Comparison of ENCODE assay signal across 18 cellular contexts in the genomic region with DNA sequence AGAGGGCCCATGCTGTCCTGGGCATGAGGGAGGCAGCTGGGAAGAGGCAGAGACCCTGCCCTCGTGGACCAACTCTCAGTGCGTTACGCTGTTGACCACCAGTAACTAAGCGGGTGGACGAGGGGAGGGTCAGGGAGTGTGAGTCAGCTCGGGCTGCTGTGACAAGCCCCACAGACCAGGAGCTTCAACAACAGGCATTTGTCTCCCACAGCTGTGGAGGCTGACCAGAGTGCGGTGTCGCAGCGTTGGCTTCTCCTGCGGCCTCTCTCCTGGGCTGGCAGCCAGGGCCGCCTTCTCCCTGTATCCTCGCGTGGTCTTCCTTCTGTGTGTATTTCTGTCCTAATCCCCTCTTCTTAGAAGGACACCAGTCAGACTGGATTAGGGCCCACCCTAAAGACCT. TPM values are rescaled to one million over a fixed set of nuclear protein-coding genes. Genes with fewer than 3 reads are reported as not detected.
DNase-seq lines count a peak whose midpoint lies in the region; ATAC-seq, FAIRE-seq and TF ChIP-seq lines count a peak whose summit lies in the region.
"Had no signal": no experiment of that assay in that cellular context is flagged by ENCODE, and none has a peak within 500 bp of the region (broad histone marks: within the 10 kb centered on the region; RNA-seq: fewer than 3 reads in every experiment).

No MANE protein-coding gene starts in this region.

- DNase-seq in activated CD4-positive, alpha-beta T cell treated with anti-CD3 and anti-CD28 coated beads, Interleukin-2, amount 10 ng/mL, durations not matched to agents 24 days and 14 days: no peak
- DNase-seq in activated CD4-positive, alpha-beta T cell treated with anti-CD3 and anti-CD28 coated beads, Interleukin-2, amount 50 U/mL, for 1 hour: no peak
- DNase-seq in endothelial cell of umbilical vein (ENCODE audit: low read depth, low spot score) (peak; percentile 15), mucosa of descending colon (peak in 2 of 3 donors; percentile 42 to 52), RCC 7860 (ENCODE audit: low spot score) (no peak), NCI-H1105 (lab: John Stamatoyannopoulos, UW) (no peak)
- DNase-seq: ACHN, activated gamma-delta T cell, DMS153, glutamatergic neuron, mammary epithelial cell, NCI-H1092 treated with DMSO at 0.1 percent for 48 hours, NCI-H510A treated with DMSO at 0.1 percent for 48 hours, SIG-M5 had no signal

- H3K4me3 Mint-ChIP-seq in activated CD4-positive, alpha-beta T cell treated with anti-CD3 and anti-CD28 coated beads, Interleukin-2, amount 10 ng/mL, durations not matched to agents 24 days and 14 days: no peak overlapping the region
- H3K4me3 Mint-ChIP-seq: dendritic cell treated with granulocyte-macrophage colony-stimulating factor and Interleukin-4, amounts not matched to agents 40 ng/mL and 50 ng/mL, for 4 days had no signal

- H3K27ac Mint-ChIP-seq in activated CD4-positive, alpha-beta T cell treated with anti-CD3 and anti-CD28 coated beads, Interleukin-2, amount 10 ng/mL, durations not matched to agents 24 days and 14 days: peak overlapping the region; percentile 95
- H3K27ac Mint-ChIP-seq: dendritic cell treated with granulocyte-macrophage colony-stimulating factor and Interleukin-4, amounts not matched to agents 40 ng/mL and 50 ng/mL, for 4 days had no signal

- dilution Hi-C loops in endothelial cell of umbilical vein (cut with MboI; ENCODE audit: extremely low pct_ligation_motif_present, low sequenced_read_pairs): no loop called here

- H3K4me3 ChIP-seq in endothelial cell of umbilical vein (replicated peaks in 1 of 3; ENCODE audit: insufficient read depth in 1 of 3, low read depth in 1 of 3, low read length in 3 of 3) (no peak overlapping the region), mucosa of descending colon (no peak overlapping the region), thymus (ENCODE audit: low read length) (no peak overlapping the region)
- H3K4me3 ChIP-seq: GM23248 had no signal

- no peak overlapping the region for H2AFZ ChIP-seq in endothelial cell of umbilical vein (ENCODE audit: low read depth, low read length)
- H2AFZ ChIP-seq: GM23248 had no signal

- no TSS peak for BruUV-seq in endothelial cell of umbilical vein (replicated peaks; lab: Mats Ljungman, UMichigan)

- no peaks in the 10 kb centered on the region for H3K9me3 Mint-ChIP-seq in activated CD4-positive, alpha-beta T cell treated with anti-CD3 and anti-CD28 coated beads, Interleukin-2, amount 10 ng/mL, durations not matched to agents 24 days and 14 days
- H3K9me3 Mint-ChIP-seq: dendritic cell treated with granulocyte-macrophage colony-stimulating factor and Interleukin-4, amounts not matched to agents 40 ng/mL and 50 ng/mL, for 4 days had no signal

- no peak overlapping the region for H3K4me2 ChIP-seq in endothelial cell of umbilical vein (ENCODE audit: insufficient read depth, low read length)

- no peak overlapping the region for H3K9ac ChIP-seq in endothelial cell of umbilical vein (replicated peaks; ENCODE audit: extremely low read depth, insufficient read depth, low read length)
- H3K9ac ChIP-seq: GM23248 had no signal

- no peak for TF ChIP-seq POLR2A in endothelial cell of umbilical vein (IDR thresholded peaks at IDR 0.05; ENCODE audit: low read depth, low read length)

- H3K27me3 ChIP-seq in endothelial cell of umbilical vein (ENCODE audit: control insufficient read depth in 2 of 2, insufficient read depth in 2 of 2, low read length in 2 of 2) (no peaks in the 10 kb centered on the region), thymus (ENCODE audit: control insufficient read depth, insufficient read depth) (no peaks in the 10 kb centered on the region)

- ATAC-seq in mucosa of descending colon (no peak), GM18870 (IDR thresholded peaks at IDR 0.05; ENCODE audit: unreplicated experiment) (no peak)

- H3K27me3 Mint-ChIP-seq in activated CD4-positive, alpha-beta T cell treated with anti-CD3 and anti-CD28 coated beads, Interleukin-2, amount 10 ng/mL, durations not matched to agents 24 days and 14 days: no peaks in the 10 kb centered on the region

- intact Hi-C loops in activated CD4-positive, alpha-beta T cell treated with anti-CD3 and anti-CD28 coated beads, Interleukin-2, amount 10 ng/mL, durations not matched to agents 24 days and 14 days (cut with micrococcal nuclease): no loop called here
- intact Hi-C loops in endothelial cell of umbilical vein (cut with micrococcal nuclease): loop anchor here (2.0 kb wide), 1 partner anchor 13 kb away; the partner anchor contains the start of gene EFCC1
- intact Hi-C loops in mucosa of descending colon (cut with DNase I, micrococcal nuclease): no loop called here

- 98% methylated on average over 13 of the region's 13 CpGs for WGBS in thymus

- H4K20me1 ChIP-seq in endothelial cell of umbilical vein (replicated peaks; ENCODE audit: control insufficient read depth, extremely low read depth, insufficient read depth, low read length): no peaks in the 10 kb centered on the region

- H3K79me2 ChIP-seq in endothelial cell of umbilical vein (ENCODE audit: control insufficient read depth, insufficient read depth, low read length): no peaks in the 10 kb centered on the region

- FAIRE-seq in endothelial cell of umbilical vein (lab: Jason Lieb, UNC): no peak
- no peak for FAIRE-seq in RCC 7860 (lab: Jason Lieb, UNC)

- H3K4me1 ChIP-seq in endothelial cell of umbilical vein (ENCODE audit: control insufficient read depth, extremely low read depth, insufficient read depth, low read length): peaks cover 33% of the 10 kb centered on the region
- H3K4me1 ChIP-seq in mucosa of descending colon (ENCODE audit: low read depth): peaks cover 22% of the 10 kb centered on the region
- H3K4me1 ChIP-seq in thymus (ENCODE audit: control insufficient read depth, insufficient read depth, low read length): peaks cover 20% of the 10 kb centered on the region

- CTCF ChIA-PET in endothelial cell of umbilical vein (lab: Charles Lee): interaction anchor here (1.3 to 4.7 kb wide), 5 partner anchors 9 to 44 kb away, joined by 4 to 49 read pairs (median 12); partner anchors contain the start of gene CFAP92

- no peaks in the 10 kb centered on the region for H3K9me3 ChIP-seq in endothelial cell of umbilical vein (replicated peaks; ENCODE audit: control insufficient read depth, insufficient read depth, low read length)
- no peaks in the 10 kb centered on the region for H3K9me3 ChIP-seq in mucosa of descending colon
- H3K9me3 ChIP-seq in thymus (ENCODE audit: control insufficient read depth): no peaks in the 10 kb centered on the region

- no peak for TF ChIP-seq CTCF in endothelial cell of umbilical vein (IDR thresholded peaks at IDR 0.05; ENCODE audit: extremely low read depth in 1 of 2, insufficient read depth in 1 of 2, low read depth in 1 of 2, low read length in 2 of 2)
- no peak for TF ChIP-seq CTCF in mucosa of descending colon (IDR thresholded peaks at IDR 0.05)

- no peaks in the 10 kb centered on the region for H3K9me1 ChIP-seq in endothelial cell of umbilical vein (replicated peaks; ENCODE audit: control insufficient read depth, extremely low read depth, insufficient read depth, low read length)

- POLR2A ChIA-PET in endothelial cell of umbilical vein (lab: Charles Lee): no interaction called here

- H3K36me3 Mint-ChIP-seq in activated CD4-positive, alpha-beta T cell treated with anti-CD3 and anti-CD28 coated beads, Interleukin-2, amount 10 ng/mL, durations not matched to agents 24 days and 14 days (ENCODE audit: low read depth): no peaks in the 10 kb centered on the region

- no peak overlapping the region for H3K27ac ChIP-seq in endothelial cell of umbilical vein (ENCODE audit: insufficient read depth, low read depth, low read length)
- H3K27ac ChIP-seq in thymus (ENCODE audit: low read depth): peak overlapping the region; percentile 46
- H3K27ac ChIP-seq: GM23248 had no signal

- H3K36me3 ChIP-seq in endothelial cell of umbilical vein (ENCODE audit: control insufficient read depth in 2 of 2, extremely low read depth in 1 of 2, insufficient read depth in 2 of 2, low read length in 2 of 2) (no peaks in the 10 kb centered on the region), mucosa of descending colon (ENCODE audit: low read depth) (no peaks in the 10 kb centered on the region), thymus (ENCODE audit: control insufficient read depth, insufficient read depth) (no peaks in the 10 kb centered on the region)

- peaks cover 26% of the 10 kb centered on the region for H3K4me1 Mint-ChIP-seq in activated CD4-positive, alpha-beta T cell treated with anti-CD3 and anti-CD28 coated beads, Interleukin-2, amount 10 ng/mL, durations not matched to agents 24 days and 14 days

RNA-seq across cellular contexts. Expression of gene EFCC1, which starts 13.0 kb away (rescaled TPM):
- total RNA-seq in activated CD4-positive, alpha-beta T cell treated with anti-CD3 and anti-CD28 coated beads, Interleukin-2, amount 10 ng/mL, durations not matched to agents 24 days and 14 days: 0.36 and 0.37 TPM in 2 replicates
- 0.58 and 0.73 TPM in 2 replicates for total RNA-seq in endothelial cell of umbilical vein
- 1.3 and 1.6 TPM in 2 replicates for polyA plus RNA-seq in endothelial cell of umbilical vein
- polyA plus RNA-seq in endothelial cell of umbilical vein (2011; cell fraction: cytosol; rRNA removed): 0.44 and 0.51 TPM in 2 replicates
- 1.7 and 3.1 TPM in 2 replicates for polyA plus RNA-seq in endothelial cell of umbilical vein (2011; cell fraction: nucleus; rRNA removed)
- 0.05 and 0.31 TPM in 2 replicates for polyA plus RNA-seq in endothelial cell of umbilical vein (2012)
- polyA minus RNA-seq in endothelial cell of umbilical vein: 0.19 and 1.6 TPM in 2 replicates
- not detected for polyA minus RNA-seq in endothelial cell of umbilical vein (2011; cell fraction: cytosol; rRNA and poly(A)+ RNA removed)
- 0.48 and 0.87 TPM in 2 replicates for polyA minus RNA-seq in endothelial cell of umbilical vein (2011; cell fraction: nucleus; rRNA and poly(A)+ RNA removed)
- total RNA-seq in mucosa of descending colon: 10 to 100 TPM in 1 of 3 donors, 1 to 10 TPM in 2; 1.8 to 12.0 (median 3.6) TPM
- 1.5 TPM for polyA plus RNA-seq in thymus
- total RNA-seq: GM23248 had no signal
- polyA plus RNA-seq: GM23248, mammary epithelial cell had no signal

RNA-seq across cellular contexts. Expression of gene CFAP92, which starts 20.3 kb away (rescaled TPM):
- total RNA-seq in activated CD4-positive, alpha-beta T cell treated with anti-CD3 and anti-CD28 coated beads, Interleukin-2, amount 10 ng/mL, durations not matched to agents 24 days and 14 days: 0.17 TPM in 1 of 2 replicates, not detected in the other
- total RNA-seq in endothelial cell of umbilical vein (0.21 and 0.62 TPM in 2 replicates), mucosa of descending colon (1 to 10 TPM; 1.1 to 1.5 (median 1.3) TPM)
- polyA plus RNA-seq in endothelial cell of umbilical vein (0.04 and 0.10 TPM in 2 replicates), thymus (2.0 TPM)
- 0.09 and 0.10 TPM in 2 replicates for polyA plus RNA-seq in endothelial cell of umbilical vein (2011; cell fraction: cytosol; rRNA removed)
- 0.21 and 0.25 TPM in 2 replicates for polyA plus RNA-seq in endothelial cell of umbilical vein (2011; cell fraction: nucleus; rRNA removed)
- 0.16 TPM in 1 of 2 replicates, not detected in the other for polyA plus RNA-seq in endothelial cell of umbilical vein (2012)
- 0.05 and 0.40 TPM in 2 replicates for polyA minus RNA-seq in endothelial cell of umbilical vein
- polyA minus RNA-seq in endothelial cell of umbilical vein (2011; cell fraction: cytosol; rRNA and poly(A)+ RNA removed): not detected
- polyA minus RNA-seq in endothelial cell of umbilical vein (2011; cell fraction: nucleus; rRNA and poly(A)+ RNA removed): 0.05 and 0.19 TPM in 2 replicates
- total RNA-seq: GM23248 had no signal
- polyA plus RNA-seq: GM23248 had no signal

RNA-seq across cellular contexts. Expression of gene GP9, which starts 46.4 kb away (rescaled TPM):
- not detected in 2 replicates for total RNA-seq in activated CD4-positive, alpha-beta T cell treated with anti-CD3 and anti-CD28 coated beads, Interleukin-2, amount 10 ng/mL, durations not matched to agents 24 days and 14 days
- total RNA-seq in endothelial cell of umbilical vein: not detected in 2 replicates
- polyA plus RNA-seq in endothelial cell of umbilical vein: not detected in 2 replicates
- not detected in 2 replicates for polyA plus RNA-seq in endothelial cell of umbilical vein (2011; cell fraction: cytosol; rRNA removed)
- polyA plus RNA-seq in endothelial cell of umbilical vein (2011; cell fraction: nucleus; rRNA removed): not detected in 2 replicates
- not detected in 2 replicates for polyA plus RNA-seq in endothelial cell of umbilical vein (2012)
- polyA minus RNA-seq in endothelial cell of umbilical vein: not detected in 2 replicates
- polyA minus RNA-seq in endothelial cell of umbilical vein (2011; cell fraction: cytosol; rRNA and poly(A)+ RNA removed): not detected
- polyA minus RNA-seq in endothelial cell of umbilical vein (2011; cell fraction: nucleus; rRNA and poly(A)+ RNA removed): not detected in 2 replicates
- total RNA-seq in mucosa of descending colon: under 1 TPM in 1 of 3 donors, not detected in 2; 0.90 TPM
- polyA plus RNA-seq in thymus: 0.02 TPM
- total RNA-seq: GM23248, mammary epithelial cell had no signal
- polyA plus RNA-seq: GM23248, mammary epithelial cell had no signal

Comparison
In these comparisons a context has a peak if more than half of its experiments do, and no peak if none do; other contexts are left out.
1. DNase-seq: peak in endothelial cell of umbilical vein (single experiment) and mucosa of descending colon (2 of 3); none in activated CD4-positive, alpha-beta T cell treated with anti-CD3 and anti-CD28 coated beads, Interleukin-2, amount 10 ng/mL, durations not matched to agents 24 days and 14 days (single experiment), activated CD4-positive, alpha-beta T cell treated with anti-CD3 and anti-CD28 coated beads, Interleukin-2, amount 50 U/mL, for 1 hour (single experiment), RCC 7860 (single experiment) and NCI-H1105 (single experiment).